ENCODE assay signal across 18 cellular contexts in the genomic region with DNA sequence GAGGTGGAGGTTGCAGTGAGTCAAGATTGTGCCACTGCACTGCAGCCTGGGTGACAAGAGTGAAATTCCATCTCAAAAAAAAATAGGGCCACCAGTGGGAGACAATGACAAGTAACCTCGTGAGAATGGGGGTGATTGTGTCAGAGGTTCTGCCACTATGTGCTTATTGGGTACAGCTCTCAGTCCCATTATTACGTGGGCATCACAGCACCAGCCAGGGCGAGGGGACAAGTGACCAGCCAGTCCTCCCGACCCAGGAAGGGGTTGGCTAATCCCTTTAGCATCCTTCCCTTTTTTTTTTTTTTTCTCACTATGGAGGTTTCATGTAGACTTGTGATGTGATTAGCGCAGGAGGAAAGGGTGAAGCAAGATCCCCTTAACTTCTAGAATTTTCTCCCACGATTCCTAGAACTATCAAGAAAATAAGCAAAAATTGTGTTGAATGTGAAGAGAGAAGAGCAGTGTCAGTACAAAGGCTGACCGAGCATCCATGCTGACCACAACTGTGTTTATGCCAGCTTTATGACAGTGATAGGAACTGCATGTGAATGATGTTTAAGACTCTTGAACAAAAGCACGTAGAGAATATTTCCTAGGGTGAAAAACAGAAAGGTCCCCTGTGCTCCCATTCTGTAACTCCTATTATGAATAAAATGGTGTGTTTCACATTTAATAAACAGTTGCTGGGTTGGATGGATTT. TPM values are rescaled to one million over a fixed set of nuclear protein-coding genes. Genes with fewer than 3 reads are reported as not detected.
"Had no signal": no experiment of that assay in that cellular context is flagged by ENCODE, and none has a peak within 500 bp of the region (broad histone marks: within the 10 kb centered on the region; RNA-seq: fewer than 3 reads in every experiment).

No MANE protein-coding gene starts in this region.

- H3K9ac ChIP-seq: neural progenitor cell had no signal

- H3K4me3 ChIP-seq: esophagus squamous epithelium, heart left ventricle, neural progenitor cell, pancreas, vagina had no signal

- H2AFZ ChIP-seq: neural progenitor cell had no signal

- H3K36me3 ChIP-seq: esophagus squamous epithelium, heart left ventricle, neural progenitor cell, pancreas, vagina had no signal

- H3K4me2 ChIP-seq: neural progenitor cell had no signal

- DNase-seq: dermis blood vessel endothelial cell; esophagus squamous epithelium; foreskin keratinocyte; heart left ventricle; hippocampal formation; left colon; occipital lobe; pancreas; right cardiac atrium; small intestine; stimulated activated CD4-positive, alpha-beta T cell treated with anti-CD3 and anti-CD28 coated beads, Interleukin-12 subunit alpha, Interleukin-12 subunit beta, amount 100 ng/mL, for 4 hours; stimulated activated naive CD4-positive, alpha-beta T cell treated with Interleukin-2 at 50 U/mL for 16 hours; trophoblast cell had no signal

- H3K27me3 ChIP-seq: heart left ventricle, neural progenitor cell, pancreas, vagina had no signal

- H3K27ac ChIP-seq: esophagus squamous epithelium, foreskin keratinocyte, heart left ventricle, neural progenitor cell, pancreas, vagina had no signal

- H3K9me3 ChIP-seq: esophagus squamous epithelium, heart left ventricle, pancreas, vagina had no signal

- ATAC-seq: foreskin keratinocyte; left colon; natural killer cell treated with Interleukin-12 subunit alpha and Interleukin-12 subunit beta and Interleukin-15 and Interleukin-18, amount 100 ng/mL, for 72 hours; pancreas; right cardiac atrium had no signal

- H3K4me1 ChIP-seq: esophagus squamous epithelium, foreskin keratinocyte, heart left ventricle, neural progenitor cell, vagina had no signal

RNA-seq across cellular contexts. Expression of a gene that starts 50.0 kb away (rescaled TPM):
- total RNA-seq: myocyte, progenitor cell of endocrine pancreas had no signal
